Comparison of ENCODE assay signal across 27 cellular contexts in the genomic region with DNA sequence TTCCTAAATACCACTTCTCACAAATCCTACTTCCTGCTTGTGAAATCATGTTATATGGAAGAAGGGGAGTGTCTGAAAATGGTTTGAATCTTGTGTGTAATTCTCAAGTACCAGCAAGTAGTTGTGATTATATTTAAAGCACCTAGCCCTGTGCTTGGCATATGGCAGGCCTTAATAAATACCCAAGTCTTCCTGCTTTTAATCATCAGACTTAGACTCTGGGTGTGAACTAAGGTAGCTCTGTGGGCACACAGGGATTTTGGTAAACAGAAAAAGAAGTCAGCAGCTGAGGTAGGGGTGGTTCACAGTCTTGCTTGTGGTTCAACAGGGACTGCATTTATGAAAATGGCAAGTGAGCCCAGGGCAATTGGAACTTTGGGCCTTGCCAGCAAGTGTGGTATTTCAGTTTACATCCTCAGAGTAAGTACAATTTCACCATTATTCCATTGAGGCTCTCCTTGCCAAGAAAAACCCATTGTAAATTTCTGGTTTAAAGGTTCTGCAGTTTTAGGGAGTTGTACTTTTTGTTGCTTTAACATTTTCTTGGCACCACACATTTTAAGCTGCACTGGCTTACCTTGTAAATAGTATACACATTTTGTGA.
DNase-seq lines count a peak whose midpoint lies in the region; ATAC-seq and TF ChIP-seq lines count a peak whose summit lies in the region.
"Had no signal": no experiment of that assay in that cellular context is flagged by ENCODE, and none has a peak within 500 bp of the region (broad histone marks: within the 10 kb centered on the region; RNA-seq: fewer than 3 reads in every experiment).

No MANE protein-coding gene starts in this region.

- ATAC-seq in effector memory CD8-positive, alpha-beta T cell (replicated peaks): no peak
- ATAC-seq: activated T-helper 17 cell treated with anti-CD3 and anti-CD28 coated beads, Interleukin-2, amount 50 U/mL, for 72 hours; mucosa of descending colon had no signal

- no peak for TF ChIP-seq EP300 in tibial nerve (IDR thresholded peaks at IDR 0.05)

- TF ChIP-seq CTCF in mesothelial cell of epicardium (IDR thresholded peaks at IDR 0.05; ENCODE audit: unreplicated experiment) (no peak), tibial nerve (IDR thresholded peaks at IDR 0.05) (no peak)

- H3K4me1 Mint-ChIP-seq in mesothelial cell of epicardium: peaks cover 73% of the 10 kb centered on the region
- H3K4me1 Mint-ChIP-seq in CD8-positive, alpha-beta memory T cell: no peaks in the 10 kb centered on the region
- H3K4me1 Mint-ChIP-seq in effector memory CD8-positive, alpha-beta T cell (ENCODE audit: low read depth in 2 of 2): peaks cover 0 to 2% of the 10 kb centered on the region in 2 donors
- H3K4me1 Mint-ChIP-seq: activated naive CD8-positive, alpha-beta T cell treated with anti-CD3 and anti-CD28 coated beads, Interleukin-2, amount 10 ng/mL, durations not matched to agents 7 days and 5 days; activated T-helper 17 cell treated with anti-CD3 and anti-CD28 coated beads, Interleukin-2, amount 50 U/mL, for 72 hours; B cell had no signal

- no peaks in the 10 kb centered on the region for H3K9me3 ChIP-seq in tibial nerve
- no peaks in the 10 kb centered on the region for H3K9me3 ChIP-seq in CD8-positive, alpha-beta memory T cell (ENCODE audit: low read length)
- H3K9me3 ChIP-seq: mucosa of descending colon, tibial artery had no signal

- no peaks in the 10 kb centered on the region for H3K36me3 Mint-ChIP-seq in mesothelial cell of epicardium
- H3K36me3 Mint-ChIP-seq in CD8-positive, alpha-beta memory T cell: no peaks in the 10 kb centered on the region
- H3K36me3 Mint-ChIP-seq in effector memory CD8-positive, alpha-beta T cell (ENCODE audit: insufficient read depth): no peaks in the 10 kb centered on the region
- H3K36me3 Mint-ChIP-seq: activated naive CD8-positive, alpha-beta T cell treated with anti-CD3 and anti-CD28 coated beads, Interleukin-2, amount 10 ng/mL, durations not matched to agents 7 days and 5 days; WTC11 had no signal

- H3K27ac ChIP-seq in caudate nucleus (ENCODE audit: low read depth, low read length): peak overlapping the region; percentile 81
- H3K27ac ChIP-seq in tibial nerve: peak overlapping the region; percentile 38 to 82 (median 54)
- no peak overlapping the region for H3K27ac ChIP-seq in CD8-positive, alpha-beta memory T cell (ENCODE audit: low read depth, low read length)
- H3K27ac ChIP-seq: 22Rv1 had no signal

- no peak overlapping the region for H3K4me3 Mint-ChIP-seq in mesothelial cell of epicardium
- no peak overlapping the region for H3K4me3 Mint-ChIP-seq in CD8-positive, alpha-beta memory T cell
- H3K4me3 Mint-ChIP-seq in effector memory CD8-positive, alpha-beta T cell: no peak overlapping the region
- H3K4me3 Mint-ChIP-seq: activated naive CD8-positive, alpha-beta T cell treated with anti-CD3 and anti-CD28 coated beads, Interleukin-2, amount 10 ng/mL, durations not matched to agents 7 days and 5 days; activated T-helper 17 cell treated with anti-CD3 and anti-CD28 coated beads, Interleukin-2, amount 50 U/mL, for 72 hours; B cell; WTC11 had no signal

- POLR2A ChIA-PET in CD8-positive, alpha-beta memory T cell (lab: Charles Lee): no interaction called here

- CTCF ChIA-PET in CD8-positive, alpha-beta memory T cell (lab: Charles Lee): interaction anchor here (1.2 kb wide), 1 partner anchor 9 kb away, joined by 4 read pairs; no protein-coding TSS in a partner anchor

- no peaks in the 10 kb centered on the region for H3K9me3 Mint-ChIP-seq in mesothelial cell of epicardium
- H3K9me3 Mint-ChIP-seq in CD8-positive, alpha-beta memory T cell: no peaks in the 10 kb centered on the region
- H3K9me3 Mint-ChIP-seq in effector memory CD8-positive, alpha-beta T cell: no peaks in the 10 kb centered on the region
- H3K9me3 Mint-ChIP-seq: activated naive CD8-positive, alpha-beta T cell treated with anti-CD3 and anti-CD28 coated beads, Interleukin-2, amount 10 ng/mL, durations not matched to agents 7 days and 5 days; neural crest cell; WTC11 had no signal

- H3K27ac Mint-ChIP-seq in mesothelial cell of epicardium: peak overlapping the region; percentile 17
- no peak overlapping the region for H3K27ac Mint-ChIP-seq in CD8-positive, alpha-beta memory T cell
- H3K27ac Mint-ChIP-seq in effector memory CD8-positive, alpha-beta T cell: no peak overlapping the region
- H3K27ac Mint-ChIP-seq: activated naive CD8-positive, alpha-beta T cell treated with anti-CD3 and anti-CD28 coated beads, Interleukin-2, amount 10 ng/mL, durations not matched to agents 7 days and 5 days; activated T-helper 17 cell treated with anti-CD3 and anti-CD28 coated beads, Interleukin-2, amount 50 U/mL, for 72 hours; B cell; WTC11 had no signal

- no peaks in the 10 kb centered on the region for H3K27me3 ChIP-seq in tibial nerve
- H3K27me3 ChIP-seq in CD8-positive, alpha-beta memory T cell (ENCODE audit: insufficient read depth, low read length, poor library complexity, severe bottlenecking): no peaks in the 10 kb centered on the region
- H3K27me3 ChIP-seq: hepatocyte, tibial artery had no signal

- no peaks in the 10 kb centered on the region for H3K36me3 ChIP-seq in tibial nerve
- no peaks in the 10 kb centered on the region for H3K36me3 ChIP-seq in CD8-positive, alpha-beta memory T cell (ENCODE audit: insufficient read depth, low read length)
- H3K36me3 ChIP-seq: tibial artery had no signal

- no peak for TF ChIP-seq POLR2A in tibial nerve (IDR thresholded peaks at IDR 0.05)

- no peaks in the 10 kb centered on the region for H3K27me3 Mint-ChIP-seq in mesothelial cell of epicardium (ENCODE audit: low read depth)
- peaks cover 0 to 1% of the 10 kb centered on the region in 2 donors for H3K27me3 Mint-ChIP-seq in CD8-positive, alpha-beta memory T cell
- peaks cover 0 to 17% of the 10 kb centered on the region in 2 donors for H3K27me3 Mint-ChIP-seq in effector memory CD8-positive, alpha-beta T cell
- H3K27me3 Mint-ChIP-seq: activated naive CD8-positive, alpha-beta T cell treated with anti-CD3 and anti-CD28 coated beads, Interleukin-2, amount 10 ng/mL, durations not matched to agents 7 days and 5 days; B cell had no signal

- DNase-seq in NCI-H82 (lab: John Stamatoyannopoulos, UW) (peak; percentile 70), NCI-H82 treated with DMSO at 0.1 percent for 48 hours (lab: John Stamatoyannopoulos, UW; ENCODE audit: unreplicated experiment) (no peak), caudate nucleus (lab: John Stamatoyannopoulos, UW) (no peak), mesothelial cell of epicardium (ENCODE audit: low spot score in 2 of 2, unreplicated experiment in 2 of 2) (no peak), tibial nerve (ENCODE audit: low spot score in 2 of 2) (no peak), NAMALWA (ENCODE audit: low spot score) (no peak)
- DNase-seq in CD8-positive, alpha-beta memory T cell: no peak
- DNase-seq in effector memory CD8-positive, alpha-beta T cell: no peak
- DNase-seq: activated CD4-positive, alpha-beta T cell treated with anti-CD3 and anti-CD28 coated beads, Interleukin-2, amount 50 U/mL, for 4 hours; activated CD8-positive, alpha-beta memory T cell treated with anti-CD3 and anti-CD28 coated beads, Interleukin-2, amount 50 U/mL, for 4 hours; activated naive CD8-positive, alpha-beta T cell treated with anti-CD3 and anti-CD28 coated beads, Interleukin-2, amount 10 ng/mL, durations not matched to agents 7 days and 5 days; COR-L47; cortex of kidney; DMS79 treated with DMSO at 0.1 percent for 48 hours; Karpas-422; NCI-H510A treated with DMSO at 0.1 percent for 48 hours; stimulated activated naive CD4-positive, alpha-beta T cell; T1000; tibial artery had no signal

- H3K4me1 ChIP-seq in tibial nerve: peaks cover 0 to 52% (median 9%) of the 10 kb centered on the region in 4 donors
- H3K4me1 ChIP-seq in CD8-positive, alpha-beta memory T cell (ENCODE audit: insufficient read depth, low read length): no peaks in the 10 kb centered on the region

- H3K4me3 ChIP-seq in tibial nerve: no peak overlapping the region
- H3K4me3 ChIP-seq in CD8-positive, alpha-beta memory T cell (ENCODE audit: low read length): no peak overlapping the region
- H3K4me3 ChIP-seq: hepatocyte, mucosa of descending colon, smooth muscle cell, tibial artery had no signal
